Comparison of ENCODE assay signal across 1 cellular context in the genomic region with DNA sequence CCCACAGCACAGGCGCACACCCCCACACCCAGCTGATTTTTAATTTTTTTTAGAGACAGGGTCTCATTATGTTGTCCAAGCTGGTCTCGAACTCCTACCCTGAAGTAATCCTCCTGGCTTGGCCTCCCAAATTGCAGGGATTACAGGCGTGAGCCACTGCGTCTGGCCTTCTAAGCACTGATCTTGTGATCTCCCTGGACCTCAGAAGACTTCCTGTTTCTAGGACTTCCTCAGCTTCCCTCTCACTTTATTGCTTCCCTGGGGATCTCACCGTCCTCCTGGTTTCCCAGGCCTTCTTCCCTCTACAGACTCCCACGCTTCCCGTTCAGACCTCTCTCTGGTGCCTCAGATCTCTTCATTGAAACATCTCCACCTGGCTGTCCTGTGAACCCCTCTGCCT.
TF ChIP-seq lines count a peak whose summit lies in the region.

No MANE protein-coding gene starts in this region.

TF ChIP-seq in GM23338, 12 proteins besides CTCF, POLR2A, EP300 and RAD21 (continued from another document):
- TF ChIP-seq, protein P1, sequence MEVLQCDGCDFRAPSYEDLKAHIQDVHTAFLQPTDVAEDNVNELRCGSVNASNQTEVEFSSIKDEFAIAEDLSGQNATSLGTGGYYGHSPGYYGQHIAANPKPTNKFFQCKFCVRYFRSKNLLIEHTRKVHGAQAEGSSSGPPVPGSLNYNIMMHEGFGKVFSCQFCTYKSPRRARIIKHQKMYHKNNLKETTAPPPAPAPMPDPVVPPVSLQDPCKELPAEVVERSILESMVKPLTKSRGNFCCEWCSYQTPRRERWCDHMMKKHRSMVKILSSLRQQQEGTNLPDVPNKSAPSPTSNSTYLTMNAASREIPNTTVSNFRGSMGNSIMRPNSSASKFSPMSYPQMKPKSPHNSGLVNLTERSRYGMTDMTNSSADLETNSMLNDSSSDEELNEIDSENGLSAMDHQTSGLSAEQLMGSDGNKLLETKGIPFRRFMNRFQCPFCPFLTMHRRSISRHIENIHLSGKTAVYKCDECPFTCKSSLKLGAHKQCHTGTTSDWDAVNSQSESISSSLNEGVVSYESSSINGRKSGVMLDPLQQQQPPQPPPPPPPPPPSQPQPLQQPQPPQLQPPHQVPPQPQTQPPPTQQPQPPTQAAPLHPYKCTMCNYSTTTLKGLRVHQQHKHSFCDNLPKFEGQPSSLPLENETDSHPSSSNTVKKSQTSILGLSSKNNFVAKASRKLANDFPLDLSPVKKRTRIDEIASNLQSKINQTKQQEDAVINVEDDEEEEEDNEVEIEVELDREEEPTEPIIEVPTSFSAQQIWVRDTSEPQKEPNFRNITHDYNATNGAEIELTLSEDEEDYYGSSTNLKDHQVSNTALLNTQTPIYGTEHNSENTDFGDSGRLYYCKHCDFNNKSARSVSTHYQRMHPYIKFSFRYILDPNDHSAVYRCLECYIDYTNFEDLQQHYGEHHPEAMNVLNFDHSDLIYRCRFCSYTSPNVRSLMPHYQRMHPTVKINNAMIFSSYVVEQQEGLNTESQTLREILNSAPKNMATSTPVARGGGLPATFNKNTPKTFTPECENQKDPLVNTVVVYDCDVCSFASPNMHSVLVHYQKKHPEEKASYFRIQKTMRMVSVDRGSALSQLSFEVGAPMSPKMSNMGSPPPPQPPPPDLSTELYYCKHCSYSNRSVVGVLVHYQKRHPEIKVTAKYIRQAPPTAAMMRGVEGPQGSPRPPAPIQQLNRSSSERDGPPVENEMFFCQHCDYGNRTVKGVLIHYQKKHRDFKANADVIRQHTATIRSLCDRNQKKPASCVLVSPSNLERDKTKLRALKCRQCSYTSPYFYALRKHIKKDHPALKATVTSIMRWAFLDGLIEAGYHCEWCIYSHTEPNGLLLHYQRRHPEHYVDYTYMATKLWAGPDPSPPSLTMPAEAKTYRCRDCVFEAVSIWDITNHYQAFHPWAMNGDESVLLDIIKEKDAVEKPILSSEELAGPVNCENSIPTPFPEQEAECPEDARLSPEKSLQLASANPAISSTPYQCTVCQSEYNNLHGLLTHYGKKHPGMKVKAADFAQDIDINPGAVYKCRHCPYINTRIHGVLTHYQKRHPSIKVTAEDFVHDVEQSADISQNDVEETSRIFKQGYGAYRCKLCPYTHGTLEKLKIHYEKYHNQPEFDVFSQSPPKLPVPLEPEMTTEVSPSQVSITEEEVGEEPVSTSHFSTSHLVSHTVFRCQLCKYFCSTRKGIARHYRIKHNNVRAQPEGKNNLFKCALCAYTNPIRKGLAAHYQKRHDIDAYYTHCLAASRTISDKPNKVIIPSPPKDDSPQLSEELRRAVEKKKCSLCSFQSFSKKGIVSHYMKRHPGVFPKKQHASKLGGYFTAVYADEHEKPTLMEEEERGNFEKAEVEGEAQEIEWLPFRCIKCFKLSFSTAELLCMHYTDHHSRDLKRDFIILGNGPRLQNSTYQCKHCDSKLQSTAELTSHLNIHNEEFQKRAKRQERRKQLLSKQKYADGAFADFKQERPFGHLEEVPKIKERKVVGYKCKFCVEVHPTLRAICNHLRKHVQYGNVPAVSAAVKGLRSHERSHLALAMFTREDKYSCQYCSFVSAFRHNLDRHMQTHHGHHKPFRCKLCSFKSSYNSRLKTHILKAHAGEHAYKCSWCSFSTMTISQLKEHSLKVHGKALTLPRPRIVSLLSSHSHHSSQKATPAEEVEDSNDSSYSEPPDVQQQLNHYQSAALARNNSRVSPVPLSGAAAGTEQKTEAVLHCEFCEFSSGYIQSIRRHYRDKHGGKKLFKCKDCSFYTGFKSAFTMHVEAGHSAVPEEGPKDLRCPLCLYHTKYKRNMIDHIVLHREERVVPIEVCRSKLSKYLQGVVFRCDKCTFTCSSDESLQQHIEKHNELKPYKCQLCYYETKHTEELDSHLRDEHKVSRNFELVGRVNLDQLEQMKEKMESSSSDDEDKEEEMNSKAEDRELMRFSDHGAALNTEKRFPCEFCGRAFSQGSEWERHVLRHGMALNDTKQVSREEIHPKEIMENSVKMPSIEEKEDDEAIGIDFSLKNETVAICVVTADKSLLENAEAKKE (CRISPR knock-in tag; IDR thresholded peaks at IDR 0.05): no peak
- TF ChIP-seq EZH2phosphoT487 (IDR thresholded peaks at IDR 0.05; ENCODE audit: unreplicated experiment): no peak
- TF ChIP-seq CREB1 (CRISPR knock-in tag; IDR thresholded peaks at IDR 0.05; ENCODE audit: low read depth): no peak
- TF ChIP-seq, protein P2, sequence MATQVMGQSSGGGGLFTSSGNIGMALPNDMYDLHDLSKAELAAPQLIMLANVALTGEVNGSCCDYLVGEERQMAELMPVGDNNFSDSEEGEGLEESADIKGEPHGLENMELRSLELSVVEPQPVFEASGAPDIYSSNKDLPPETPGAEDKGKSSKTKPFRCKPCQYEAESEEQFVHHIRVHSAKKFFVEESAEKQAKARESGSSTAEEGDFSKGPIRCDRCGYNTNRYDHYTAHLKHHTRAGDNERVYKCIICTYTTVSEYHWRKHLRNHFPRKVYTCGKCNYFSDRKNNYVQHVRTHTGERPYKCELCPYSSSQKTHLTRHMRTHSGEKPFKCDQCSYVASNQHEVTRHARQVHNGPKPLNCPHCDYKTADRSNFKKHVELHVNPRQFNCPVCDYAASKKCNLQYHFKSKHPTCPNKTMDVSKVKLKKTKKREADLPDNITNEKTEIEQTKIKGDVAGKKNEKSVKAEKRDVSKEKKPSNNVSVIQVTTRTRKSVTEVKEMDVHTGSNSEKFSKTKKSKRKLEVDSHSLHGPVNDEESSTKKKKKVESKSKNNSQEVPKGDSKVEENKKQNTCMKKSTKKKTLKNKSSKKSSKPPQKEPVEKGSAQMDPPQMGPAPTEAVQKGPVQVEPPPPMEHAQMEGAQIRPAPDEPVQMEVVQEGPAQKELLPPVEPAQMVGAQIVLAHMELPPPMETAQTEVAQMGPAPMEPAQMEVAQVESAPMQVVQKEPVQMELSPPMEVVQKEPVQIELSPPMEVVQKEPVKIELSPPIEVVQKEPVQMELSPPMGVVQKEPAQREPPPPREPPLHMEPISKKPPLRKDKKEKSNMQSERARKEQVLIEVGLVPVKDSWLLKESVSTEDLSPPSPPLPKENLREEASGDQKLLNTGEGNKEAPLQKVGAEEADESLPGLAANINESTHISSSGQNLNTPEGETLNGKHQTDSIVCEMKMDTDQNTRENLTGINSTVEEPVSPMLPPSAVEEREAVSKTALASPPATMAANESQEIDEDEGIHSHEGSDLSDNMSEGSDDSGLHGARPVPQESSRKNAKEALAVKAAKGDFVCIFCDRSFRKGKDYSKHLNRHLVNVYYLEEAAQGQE (IDR thresholded peaks at IDR 0.05; ENCODE audit: unreplicated experiment): no peak
- no peak for TF ChIP-seq NANOG (IDR thresholded peaks at IDR 0.05; ENCODE audit: borderline replicate concordance)
